In the genomic region with DNA sequence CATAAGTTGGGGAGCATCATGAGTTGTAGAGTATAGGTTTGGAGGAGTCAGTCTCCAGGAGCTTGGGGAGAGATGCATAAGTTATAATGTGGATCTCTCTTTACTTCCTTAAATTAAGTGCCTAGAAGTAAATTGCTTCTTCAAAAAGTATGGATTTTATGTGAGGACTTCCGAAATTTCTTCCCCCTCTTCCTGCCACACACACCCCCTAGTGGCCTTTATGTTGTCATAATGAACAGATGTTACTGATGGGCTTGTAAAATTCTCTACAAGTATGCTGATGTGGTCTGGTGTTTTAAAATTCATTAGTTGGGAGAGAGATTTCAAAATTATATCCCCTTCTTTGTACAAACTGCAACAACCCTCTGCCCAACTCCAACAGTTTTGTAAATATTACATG, we compare ENCODE assay signal across 8 cellular contexts. TPM values are rescaled to one million over a fixed set of nuclear protein-coding genes. Genes with fewer than 3 reads are reported as not detected.
DNase-seq lines count a peak whose midpoint lies in the region; ATAC-seq and TF ChIP-seq lines count a peak whose summit lies in the region.

No MANE protein-coding gene starts in this region.

- intact Hi-C loops in adrenal gland (cut with DNase I) = no loop called here

- H3K27me3 ChIP-seq in Karpas-422 (ENCODE audit: low read length) (no peaks in the 10 kb centered on the region), adrenal gland (no peaks in the 10 kb centered on the region), liver (ENCODE audit: control insufficient read depth in 4 of 4, insufficient read depth in 4 of 4, low read length in 3 of 4) (no peaks in the 10 kb centered on the region)
- H3K27me3 ChIP-seq in effector memory CD4-positive, alpha-beta T cell (replicated peaks; ENCODE audit: control insufficient read depth, insufficient read depth, low read length, poor library complexity, severe bottlenecking) = no peaks in the 10 kb centered on the region

- H3K4me2 ChIP-seq in Karpas-422 (ENCODE audit: low read depth, low read length, poor library complexity, severe bottlenecking) = peak overlapping the region; percentile 28

- TF ChIP-seq POLR2A in adrenal gland (IDR thresholded peaks at IDR 0.05) = no peak

- H3K9me2 ChIP-seq in Karpas-422 (replicated peaks; ENCODE audit: insufficient read depth, low read length) = peaks cover 4% of the 10 kb centered on the region

- TF ChIP-seq CTCF in adrenal gland (IDR thresholded peaks at IDR 0.05) = peak in 5 of 6 experiments; percentile 25 to 44 (median 31)
- peak; percentile 28 for TF ChIP-seq CTCF in liver (IDR thresholded peaks at IDR 0.05; ENCODE audit: low read depth, low read length, missing input control)

- peaks cover 6% of the 10 kb centered on the region; the same call in 1 of the 2 replicates for H3K36me3 ChIP-seq in Karpas-422 (ENCODE audit: insufficient read depth, low read length)
- H3K36me3 ChIP-seq in adrenal gland (replicated peaks in 1 of 2) = peaks cover 0 to 2% of the 10 kb centered on the region in 2 donors
- H3K36me3 ChIP-seq in liver (ENCODE audit: control insufficient read depth in 4 of 4, insufficient read depth in 3 of 4, low read depth in 1 of 4, low read length in 3 of 4) = no peaks in the 10 kb centered on the region
- no peaks in the 10 kb centered on the region for H3K36me3 ChIP-seq in effector memory CD4-positive, alpha-beta T cell (ENCODE audit: control insufficient read depth, insufficient read depth, low read length)

- H3K9ac ChIP-seq in Karpas-422 (ENCODE audit: low read length) (no peak overlapping the region), liver (ENCODE audit: low read depth in 1 of 2, low read length in 2 of 2) (no peak overlapping the region)

- H3K27ac ChIP-seq in Karpas-422 (ENCODE audit: low read length) (no peak overlapping the region), adrenal gland (no peak overlapping the region), liver (ENCODE audit: low read depth in 1 of 2, low read length in 2 of 2) (no peak overlapping the region)
- H3K27ac ChIP-seq in effector memory CD4-positive, alpha-beta T cell (ENCODE audit: insufficient read depth, low read length, poor library complexity, severe bottlenecking) = no peak overlapping the region

- peak; percentile 60 to 69 for TF ChIP-seq RAD21 in liver (IDR thresholded peaks at IDR 0.05)

- peaks cover 12% of the 10 kb centered on the region; the same call in 1 of the 2 replicates for H4K20me1 ChIP-seq in Karpas-422 (ENCODE audit: insufficient read depth, low read depth, low read length)

- WGBS in adrenal gland, 4 donors = 17 to 41% (median 27%) methylated on average over 1 of the region's 1 CpG
- WGBS in liver = 29% methylated on average over 1 of the region's 1 CpG

- ATAC-seq in GM21717 (IDR thresholded peaks at IDR 0.05; ENCODE audit: unreplicated experiment) = no peak
- no peak for ATAC-seq in GM19035 (IDR thresholded peaks at IDR 0.05; ENCODE audit: unreplicated experiment)

- DNase-seq in CMK (ENCODE audit: low read depth) = peak; percentile 17
- DNase-seq in Karpas-422 = peak; percentile 65
- no peak for DNase-seq in adrenal gland
- no peak for DNase-seq in effector memory CD4-positive, alpha-beta T cell
- no peak for DNase-seq in mucosa of gallbladder (ENCODE audit: low spot score)

- H2AFZ ChIP-seq in Karpas-422 (ENCODE audit: low read length) = peak overlapping the region; percentile 57

- H3K4me3 ChIP-seq in Karpas-422 (ENCODE audit: low read length) = no peak overlapping the region
- no peak overlapping the region for H3K4me3 ChIP-seq in adrenal gland
- no peak overlapping the region for H3K4me3 ChIP-seq in liver (ENCODE audit: low read depth in 1 of 3, low read length in 3 of 3)
- H3K4me3 ChIP-seq in effector memory CD4-positive, alpha-beta T cell (ENCODE audit: insufficient read depth, low read depth, low read length, poor library complexity, severe bottlenecking) = no peak overlapping the region

- no peaks in the 10 kb centered on the region for H3K9me3 ChIP-seq in Karpas-422 (ENCODE audit: low read length)
- H3K9me3 ChIP-seq in adrenal gland (replicated peaks in 1 of 3) = no peaks in the 10 kb centered on the region
- H3K9me3 ChIP-seq in liver (ENCODE audit: control insufficient read depth in 4 of 4, low read length in 3 of 4) = no peaks in the 10 kb centered on the region
- no peaks in the 10 kb centered on the region for H3K9me3 ChIP-seq in effector memory CD4-positive, alpha-beta T cell (ENCODE audit: control insufficient read depth, low read length)

- peaks cover 27% of the 10 kb centered on the region for H3K79me2 ChIP-seq in Karpas-422 (ENCODE audit: low read length)

- H3K4me1 ChIP-seq in Karpas-422 (ENCODE audit: low read length) (peaks cover 34% of the 10 kb centered on the region), adrenal gland (replicated peaks in 1 of 2) (peaks cover 16 to 21% of the 10 kb centered on the region in 2 donors), liver (ENCODE audit: control insufficient read depth in 4 of 4, insufficient read depth in 4 of 4, low read length in 3 of 4) (peaks cover 0 to 22% (median 16%) of the 10 kb centered on the region in 4 donors)
- peaks cover 8% of the 10 kb centered on the region for H3K4me1 ChIP-seq in effector memory CD4-positive, alpha-beta T cell (ENCODE audit: control insufficient read depth, insufficient read depth, low read length, poor library complexity, severe bottlenecking)

TF ChIP-seq in liver, 16 proteins besides CTCF, POLR2A, EP300 and RAD21:
- TF ChIP-seq FOXA2 (IDR thresholded peaks at IDR 0.05) (no peak), HNF4G (IDR thresholded peaks at IDR 0.05) (no peak), REST (IDR thresholded peaks at IDR 0.05) (no peak), RXRA (IDR thresholded peaks at IDR 0.05) (no peak), JUND (IDR thresholded peaks at IDR 0.05) (no peak), FOXA1 (IDR thresholded peaks at IDR 0.05) (no peak), NR2F2 (IDR thresholded peaks at IDR 0.05) (no peak)
- TF ChIP-seq, protein P1, sequence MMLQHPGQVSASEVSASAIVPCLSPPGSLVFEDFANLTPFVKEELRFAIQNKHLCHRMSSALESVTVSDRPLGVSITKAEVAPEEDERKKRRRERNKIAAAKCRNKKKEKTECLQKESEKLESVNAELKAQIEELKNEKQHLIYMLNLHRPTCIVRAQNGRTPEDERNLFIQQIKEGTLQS (IDR thresholded peaks at IDR 0.05) = no peak

RNA-seq across cellular contexts. Expression of gene METTL14, which starts 2.3 kb away (rescaled TPM):
- total RNA-seq in Karpas-422 (2014; rRNA removed; shearing (Covaris generic); ENCODE audit: low replicate concordance) = 11.6 and 33.4 TPM in 2 replicates
- total RNA-seq in adrenal gland (10 to 100 TPM in 7 of 8 donors, 1 to 10 TPM in 1; 8.8 to 50.8 (median 34.4) TPM), liver (10 to 100 TPM; 12.5 to 25.5 TPM), mucosa of gallbladder (47.2 TPM)
- polyA plus RNA-seq in adrenal gland (10 to 100 TPM in 1 of 3 donors, 1 to 10 TPM in 2; 5.1 to 40.9 (median 6.2) TPM), liver (10 to 100 TPM in 1 of 2 donors, 1 to 10 TPM in 1; 8.2 to 21.0 TPM)

Comparison
In these comparisons a context has a peak if more than half of its experiments do, and no peak if none do; other contexts are left out.
1. DNase-seq: peak in CMK (single experiment) and Karpas-422 (single experiment); none in adrenal gland (0 of 7), effector memory CD4-positive, alpha-beta T cell (0 of 3) and mucosa of gallbladder (single experiment).